Comparison of ENCODE assay signal across 8 cellular contexts in genomic region chr4:186104895-186105720, GRCh38. TPM values are rescaled to one million over a fixed set of nuclear protein-coding genes. Genes with fewer than 3 reads are reported as not detected.
DNase-seq lines count a peak whose midpoint lies in the region; ATAC-seq and TF ChIP-seq lines count a peak whose summit lies in the region.

No MANE protein-coding gene starts in this region.

- H3K27ac Mint-ChIP-seq in progenitor cell of endocrine pancreas: peak overlapping the region; percentile 71

- H3K27ac ChIP-seq in heart left ventricle: peak overlapping the region in 2 of 12 donors; percentile 11 to 42

- 4 to 7% (median 4%) methylated on average over 46 to 91 of the region's 91 CpGs for WGBS in heart left ventricle, 4 donors

- H3K27me3 ChIP-seq in heart left ventricle: peaks cover 6 to 33% (median 17%) of the 10 kb centered on the region in 9 donors

- peak overlapping the region; percentile 77 for H3K4me3 Mint-ChIP-seq in progenitor cell of endocrine pancreas (ENCODE audit: low read depth)

- H3K9me3 ChIP-seq in heart left ventricle: no peaks in the 10 kb centered on the region

- intact Hi-C loops in heart left ventricle (cut with DNase I): no loop called here

- peaks cover 0 to 16% (median 9%) of the 10 kb centered on the region in 12 donors for H3K4me1 ChIP-seq in heart left ventricle

- H3K36me3 Mint-ChIP-seq in progenitor cell of endocrine pancreas (ENCODE audit: insufficient read depth): peaks cover 2% of the 10 kb centered on the region

- no peaks in the 10 kb centered on the region for H3K36me3 ChIP-seq in heart left ventricle

- peak in 1 of 12 donors; percentile 7 for TF ChIP-seq CTCF in heart left ventricle (IDR thresholded peaks at IDR 0.05)
- TF ChIP-seq CTCF in progenitor cell of endocrine pancreas (IDR thresholded peaks at IDR 0.05; ENCODE audit: unreplicated experiment): peak; percentile 31

- H3K4me1 Mint-ChIP-seq in progenitor cell of endocrine pancreas (ENCODE audit: low read depth): peaks cover 8% of the 10 kb centered on the region

- H3K9me3 Mint-ChIP-seq in progenitor cell of endocrine pancreas (ENCODE audit: low read depth): no peaks in the 10 kb centered on the region

- peak; percentile 63 for DNase-seq in activated CD8-positive, alpha-beta memory T cell treated with anti-CD3 and anti-CD28 coated beads for 24 hours
- no peak for DNase-seq in activated CD8-positive, alpha-beta memory T cell treated with anti-CD3 and anti-CD28 coated beads, Interleukin-2, amount 50 U/mL, for 4 hours
- DNase-seq in heart left ventricle (peak in 1 of 5 donors; percentile 35), progenitor cell of endocrine pancreas (ENCODE audit: low spot score, unreplicated experiment) (peak; percentile 41), NCI-H2196 treated with DMSO at 0.1 percent for 48 hours (lab: John Stamatoyannopoulos, UW; ENCODE audit: unreplicated experiment) (no peak), epidermal melanocyte (ENCODE audit: insufficient read length, low spot score) (no peak)

- ATAC-seq in HG02884 (IDR thresholded peaks at IDR 0.05; ENCODE audit: unreplicated experiment): peak; percentile 29
- peak; percentile 27 to 37 for ATAC-seq in activated CD4-positive, CD25-positive, alpha-beta regulatory T cell treated with anti-CD3 and anti-CD28 coated beads, Interleukin-2, amount 50 U/mL, for 24 hours
- ATAC-seq in heart left ventricle: peak in 3 of 4 donors; percentile 9 to 64 (median 48)

- no peak for TF ChIP-seq POLR2A in heart left ventricle (IDR thresholded peaks at IDR 0.05)

- H3K27me3 Mint-ChIP-seq in progenitor cell of endocrine pancreas: peaks cover 32% of the 10 kb centered on the region

- H3K4me3 ChIP-seq in heart left ventricle: peak overlapping the region; percentile 33 to 71 (median 52)

RNA-seq across cellular contexts. Expression of gene FAM149A, which starts 0.6 kb away (rescaled TPM):
- total RNA-seq in heart left ventricle (10 to 100 TPM in 2 of 9 donors, 1 to 10 TPM in 7; 6.5 to 13.0 (median 8.6) TPM), progenitor cell of endocrine pancreas (12.0 and 13.5 TPM in 2 replicates)
- 1 to 10 TPM; 1.6 to 2.2 TPM for polyA plus RNA-seq in heart left ventricle

RNA-seq across cellular contexts. Expression of gene TLR3, which starts 36.2 kb away (rescaled TPM):
- total RNA-seq in heart left ventricle (10 to 100 TPM in 2 of 9 donors, 1 to 10 TPM in 7; 1.7 to 18.6 (median 3.5) TPM), progenitor cell of endocrine pancreas (0.11 TPM in 1 of 2 replicates, not detected in the other)
- 1 to 10 TPM in 1 of 2 donors, under 1 TPM in 1; 0.69 to 1.0 TPM for polyA plus RNA-seq in heart left ventricle

Comparison
In these comparisons a context has a peak if more than half of its experiments do, and no peak if none do; other contexts are left out.
1. DNase-seq: peak in activated CD8-positive, alpha-beta memory T cell treated with anti-CD3 and anti-CD28 coated beads for 24 hours (single experiment) and progenitor cell of endocrine pancreas (single experiment); none in activated CD8-positive, alpha-beta memory T cell treated with anti-CD3 and anti-CD28 coated beads, Interleukin-2, amount 50 U/mL, for 4 hours (single experiment), NCI-H2196 treated with DMSO at 0.1 percent for 48 hours (single experiment) and epidermal melanocyte (single experiment).
2. Peak in every context shown above with its lines, with median percentiles within 50 percentile points of each other: ATAC-seq.